In the genomic region with DNA sequence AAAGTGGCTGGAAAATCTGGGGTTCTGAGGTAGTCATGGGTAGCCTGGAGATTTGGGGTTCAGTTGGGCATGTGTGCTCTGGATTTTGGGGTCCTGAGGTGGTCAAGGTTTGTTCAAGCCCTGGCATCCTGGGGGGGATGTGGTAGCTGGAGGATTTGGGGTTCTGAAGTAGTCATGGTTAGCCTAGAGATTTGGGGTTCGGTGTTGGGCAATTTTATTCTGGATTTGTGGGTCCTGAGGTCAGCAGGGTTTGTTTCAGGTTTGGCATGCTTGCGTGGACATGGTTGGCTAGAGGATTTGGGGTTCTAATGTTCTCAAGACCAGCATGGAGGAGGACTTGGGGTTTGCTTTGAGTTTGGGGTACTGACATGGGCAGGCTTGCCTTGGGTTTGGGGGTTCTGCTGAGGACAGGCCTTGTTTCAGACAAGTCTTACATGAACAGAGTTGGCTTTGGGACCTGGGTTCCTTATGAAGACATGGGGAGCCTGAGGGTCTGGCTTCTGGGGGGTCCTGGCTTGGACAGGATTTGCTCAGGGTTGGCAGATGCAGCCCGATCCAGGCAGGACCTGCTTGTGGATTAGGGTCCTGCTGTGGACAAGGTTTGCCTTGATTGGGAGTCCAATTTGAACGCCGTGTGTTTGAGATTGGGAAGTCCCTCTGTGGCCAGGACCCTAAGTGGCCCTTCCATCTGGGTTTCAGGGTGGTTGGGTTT, we compare ENCODE assay signal across 16 cellular contexts. TPM values are rescaled to one million over a fixed set of nuclear protein-coding genes. Genes with fewer than 3 reads are reported as not detected.
A peak's percentile ranks its signal among the peaks of the same experiment; 100 is the strongest.
DNase-seq lines count a peak whose midpoint lies in the region; ATAC-seq, FAIRE-seq and TF ChIP-seq lines count a peak whose summit lies in the region.
"Had no signal": no experiment of that assay in that cellular context is flagged by ENCODE, and none has a peak within 500 bp of the region (broad histone marks: within the 10 kb centered on the region; RNA-seq: fewer than 3 reads in every experiment).

No MANE protein-coding gene starts in this region.

- intact Hi-C loops in CD4-positive, alpha-beta T cell (cut with DNase I, micrococcal nuclease), result no loop called here

- peaks cover 14% of the 10 kb centered on the region for H3K4me1 Mint-ChIP-seq in CD4-positive, alpha-beta T cell (ENCODE audit: low read depth)
- H3K4me1 Mint-ChIP-seq in nephron progenitor cell, result peaks cover 31% of the 10 kb centered on the region

- CTCF ChIA-PET in CD4-positive, alpha-beta T cell (lab: Charles Lee), result no interaction called here
- CTCF ChIA-PET in HEK293 (lab: Yijun Ruan, JAX), result no interaction called here
- CTCF ChIA-PET in H1 (lab: Charles Lee; ENCODE audit: partially characterized antibody), result interaction anchor here (4.9 kb wide), 1 partner anchor 7 kb away, joined by 21 read pairs; no protein-coding TSS in a partner anchor

- peak overlapping the region; percentile 85 to 91 for H3K4me2 ChIP-seq in H1 (ENCODE audit: insufficient read depth in 1 of 2, low read depth in 2 of 2, low read length in 2 of 2)

- WGBS in H1 (ENCODE audit: extremely low coverage in 1 of 2, insufficient coverage in 1 of 2, insufficient read length in 1 of 2, insufficient replicate concordance in 2 of 2, low coverage in 1 of 2, low lambda C conversion rate in 2 of 2, missing lambda C conversion rate in 1 of 2), 2 experiments, result 91% methylated on average over 5 of the region's 5 CpGs; no CpG with 5 or more reads in 1 of the 2 experiments

- no peaks in the 10 kb centered on the region for H3K79me2 ChIP-seq in H1 (ENCODE audit: control insufficient read depth in 1 of 2, insufficient read depth in 2 of 2, low read length in 2 of 2)

- H3K36me3 ChIP-seq in HEK293 (ENCODE audit: control insufficient read depth in 2 of 2, insufficient read depth in 1 of 2, low read length in 2 of 2) (peaks cover 0 to 2% of the 10 kb centered on the region in 2 experiments; a peak in 1 of 3 replicates), H1 (ENCODE audit: control insufficient read depth in 2 of 4, insufficient read depth in 4 of 4, low read length in 3 of 4) (no peaks in the 10 kb centered on the region)
- H3K36me3 ChIP-seq: pancreas had no signal

- FAIRE-seq in H1 (lab: Jason Lieb, UNC), result no peak
- FAIRE-seq: pancreas had no signal

- no peak overlapping the region for H2BK20ac ChIP-seq in H1 (ENCODE audit: low read length)

- no peak overlapping the region for H2BK120ac ChIP-seq in H1 (replicated peaks; ENCODE audit: low read depth, low read length)

- H3K18ac ChIP-seq in H1 (ENCODE audit: extremely low read depth, low read length), result no peak overlapping the region

- no peaks in the 10 kb centered on the region for H3K9me3 Mint-ChIP-seq in CD4-positive, alpha-beta T cell
- H3K9me3 Mint-ChIP-seq in nephron progenitor cell, result peaks cover 14% of the 10 kb centered on the region

- TF ChIP-seq EP300 in H1 (IDR thresholded peaks at IDR 0.05; ENCODE audit: borderline replicate concordance in 1 of 2, low read depth in 2 of 2, low read length in 2 of 2), result no peak

- no peak for TF ChIP-seq POLR2A in H1 (IDR thresholded peaks at IDR 0.05; ENCODE audit: control extremely low read depth in 1 of 2, low read depth in 2 of 2, low read length in 2 of 2)

- H3K27ac ChIP-seq in CD4-positive, alpha-beta T cell (ENCODE audit: low read depth, low read length), result no peak overlapping the region
- H3K27ac ChIP-seq in HEK293 (ENCODE audit: extremely low read depth, low read depth, low read length), result no peak overlapping the region
- no peak overlapping the region for H3K27ac ChIP-seq in H1 (ENCODE audit: low read depth, low read length)
- H3K27ac ChIP-seq: pancreas had no signal

- ATAC-seq in CD4-positive, alpha-beta T cell (ENCODE audit: poor library complexity), result no peak
- no peak for ATAC-seq in GM21825 (IDR thresholded peaks at IDR 0.05; ENCODE audit: unreplicated experiment)
- no peak for ATAC-seq in HG02678 (IDR thresholded peaks at IDR 0.05; ENCODE audit: unreplicated experiment)

- no peaks in the 10 kb centered on the region for H4K20me1 ChIP-seq in H1 (replicated peaks in 1 of 2; ENCODE audit: control insufficient read depth in 1 of 2, insufficient read depth in 2 of 2, low read length in 2 of 2)

- TF ChIP-seq RAD21 in H1 (IDR thresholded peaks at IDR 0.05 in 1 of 2, conservative IDR thresholded peaks at IDR 0.05 in 1 of 2; ENCODE audit: low read depth in 2 of 2, low read length in 2 of 2), result no peak

- H4K91ac ChIP-seq in H1 (replicated peaks; ENCODE audit: insufficient read length, low read length), result peak overlapping the region; percentile 5

- no peaks in the 10 kb centered on the region; the same call in 1 of the 2 replicates for H3K79me1 ChIP-seq in H1 (ENCODE audit: low read depth, low read length)

- no peak overlapping the region for H3K9ac ChIP-seq in H1 (replicated peaks in 1 of 4; ENCODE audit: extremely low read depth in 1 of 4, low read depth in 3 of 4, low read length in 3 of 4)

- no peak overlapping the region for H4K5ac ChIP-seq in H1 (ENCODE audit: insufficient read length, low read depth, low read length)

- no peak for TF ChIP-seq CTCF in CD4-positive, alpha-beta T cell (IDR thresholded peaks at IDR 0.05)
- TF ChIP-seq CTCF in HEK293 (tag by site-specific recombination; IDR thresholded peaks at IDR 0.05) (no peak), H1 (IDR thresholded peaks at IDR 0.05; ENCODE audit: control extremely low read depth in 1 of 3, insufficient read depth in 1 of 3, low read depth in 1 of 3, low read length in 3 of 3) (no peak), nephron progenitor cell (IDR thresholded peaks at IDR 0.05) (no peak)

- H3K27me3 ChIP-seq in CD4-positive, alpha-beta T cell (ENCODE audit: control insufficient read depth, insufficient read depth, low read length), result peaks cover 49% of the 10 kb centered on the region
- H3K27me3 ChIP-seq in H1 (replicated peaks in 1 of 4; ENCODE audit: control insufficient read depth in 3 of 4, extremely low read depth in 1 of 4, insufficient read depth in 3 of 4, low read length in 3 of 4), result peaks cover 1 to 19% (median 16%) of the 10 kb centered on the region in 4 experiments

- POLR2A ChIA-PET in CD4-positive, alpha-beta T cell (lab: Charles Lee), result no interaction called here
- POLR2A ChIA-PET in HEK293 (lab: Yijun Ruan, JAX) (no interaction called here), H1 (lab: Charles Lee; ENCODE audit: partially characterized antibody) (no interaction called here)

- no peak overlapping the region for H3K4me3 ChIP-seq in HEK293 (ENCODE audit: low read depth, low read length)
- peak overlapping the region; percentile 21 to 76 (median 44); a peak in 6 of 8 replicates for H3K4me3 ChIP-seq in H1 (ENCODE audit: extremely low read depth in 1 of 4, insufficient read depth in 2 of 4, low read depth in 3 of 4, low read length in 4 of 4)
- H3K4me3 ChIP-seq: lung, pancreas had no signal

- H3K27me3 Mint-ChIP-seq in CD4-positive, alpha-beta T cell, result peaks cover 83% of the 10 kb centered on the region
- H3K27me3 Mint-ChIP-seq in nephron progenitor cell (ENCODE audit: low read depth, poor library complexity), result peaks cover 86% of the 10 kb centered on the region

- H2AFZ ChIP-seq in H1 (ENCODE audit: low read length), result peak overlapping the region; percentile 76; the same call in 1 of the 2 replicates

- peak overlapping the region; percentile 56; the same call in 1 of the 2 replicates for H2BK5ac ChIP-seq in H1 (ENCODE audit: low read depth, low read length)

- H3K36me3 Mint-ChIP-seq in CD4-positive, alpha-beta T cell (ENCODE audit: low read depth), result no peaks in the 10 kb centered on the region
- H3K36me3 Mint-ChIP-seq in nephron progenitor cell (ENCODE audit: low read depth), result peaks cover 9% of the 10 kb centered on the region

- H3K14ac ChIP-seq in H1 (ENCODE audit: insufficient read length), result no peak overlapping the region

- H3K27ac Mint-ChIP-seq in CD4-positive, alpha-beta T cell, result peak overlapping the region; percentile 48
- H3K27ac Mint-ChIP-seq in nephron progenitor cell, result no peak overlapping the region

- peaks cover 12% of the 10 kb centered on the region; the same call in 1 of the 2 replicates for H3K23me2 ChIP-seq in H1 (ENCODE audit: low read depth, low read length)

- H3K4me3 Mint-ChIP-seq in CD4-positive, alpha-beta T cell, result peak overlapping the region; percentile 3
- peak overlapping the region; percentile 79 for H3K4me3 Mint-ChIP-seq in nephron progenitor cell

- H2AK5ac ChIP-seq in H1 (ENCODE audit: low read depth, low read length), result no peak overlapping the region; the same call in 1 of the 2 replicates

- no peak overlapping the region for H2BK15ac ChIP-seq in H1 (ENCODE audit: low read length)

- DNase-seq in CD4-positive, alpha-beta T cell, result no peak
- DNase-seq in H1 (ENCODE audit: low read depth in 1 of 2, low spot score in 2 of 2) (no peak), nephron progenitor cell (no peak), hepatic stellate cell (ENCODE audit: low spot score) (no peak), H4 (ENCODE audit: low spot score) (no peak)
- DNase-seq: DMS79 treated with DMSO at 0.1 percent for 48 hours, NCI-H2029, NCI-H526 treated with DMSO at 0.1 percent for 48 hours had no signal

- H4K8ac ChIP-seq in H1 (ENCODE audit: extremely low read depth, insufficient read depth, low read length), result no peak overlapping the region

- peak overlapping the region; percentile 68; the same call in 1 of the 2 replicates for H2BK12ac ChIP-seq in H1 (ENCODE audit: low read depth, low read length)

- H3K56ac ChIP-seq in H1 (replicated peaks; ENCODE audit: insufficient read length, low read depth, low read length), result no peak overlapping the region

- H3K23ac ChIP-seq in H1 (ENCODE audit: insufficient read length), result no peak overlapping the region

- no peaks in the 10 kb centered on the region for H3K4me1 ChIP-seq in HEK293 (ENCODE audit: control insufficient read depth, insufficient read depth, low read length)
- peaks cover 0 to 4% (median 1%) of the 10 kb centered on the region in 4 experiments; a peak in 2 of 7 replicates for H3K4me1 ChIP-seq in H1 (replicated peaks in 1 of 4; ENCODE audit: control insufficient read depth in 3 of 4, insufficient read depth in 4 of 4, low read length in 3 of 4)
- H3K4me1 ChIP-seq: pancreas had no signal

- H3K4ac ChIP-seq in H1 (replicated peaks; ENCODE audit: insufficient read length, low read depth, low read length), result no peak overlapping the region

- no peaks in the 10 kb centered on the region for H3K9me3 ChIP-seq in CD4-positive, alpha-beta T cell (ENCODE audit: control insufficient read depth, low read length)
- H3K9me3 ChIP-seq in HEK293 (ENCODE audit: control insufficient read depth, insufficient read depth, low read depth, low read length) (no peaks in the 10 kb centered on the region), H1 (ENCODE audit: insufficient read depth in 2 of 2, low read depth in 1 of 2, low read length in 1 of 2) (no peaks in the 10 kb centered on the region)
- H3K9me3 ChIP-seq: pancreas had no signal

RNA-seq across cellular contexts. Expression of a gene that starts 0.9 kb away (rescaled TPM):
- total RNA-seq in CD4-positive, alpha-beta T cell, result not detected
- not detected in 2 replicates for total RNA-seq in H1 (2021; fragmentation: NEBNext Ultra II Directional; extraction: Animal tissue kit (Norgen Biotek cat#: 25700))
- not detected in 2 replicates for polyA plus RNA-seq in H1 (2011; rRNA removed)
- polyA plus RNA-seq in H1 (2011; cell fraction: cytosol; rRNA removed), result not detected
- not detected for polyA plus RNA-seq in H1 (2011; cell fraction: nucleus; rRNA removed)
- polyA plus RNA-seq in H1 (2012, experiment 1 of 2), result not detected in 4 replicates
- not detected for polyA plus RNA-seq in H1 (2012, experiment 2 of 2)
- not detected for polyA plus RNA-seq in H1 (2013, experiment 1 of 2)
- polyA plus RNA-seq in H1 (2013, experiment 2 of 2), result not detected
- not detected in 2 replicates for polyA minus RNA-seq in H1 (2011; rRNA and poly(A)+ RNA removed)
- not detected for polyA minus RNA-seq in H1 (2011; cell fraction: cytosol; rRNA and poly(A)+ RNA removed)
- polyA minus RNA-seq in H1 (2011; cell fraction: nucleus; rRNA and poly(A)+ RNA removed), result not detected
- not detected in 2 replicates for total RNA-seq in H4 (2014; rRNA removed; shearing (Covaris generic))
- total RNA-seq: lung, M059J, pancreas had no signal
- polyA plus RNA-seq: BJ, lung, pancreas, thymus had no signal
